ENCODE assay signal across 19 cellular contexts in genomic region chr1:196152086-196152485, GRCh38.
DNase-seq lines count a peak whose midpoint lies in the region; ATAC-seq and TF ChIP-seq lines count a peak whose summit lies in the region.
"Had no signal": no experiment of that assay in that cellular context is flagged by ENCODE, and none has a peak within 500 bp of the region (broad histone marks: within the 10 kb centered on the region; RNA-seq: fewer than 3 reads in every experiment).

No MANE protein-coding gene starts in this region.

- H2AFZ ChIP-seq in OCI-LY3 (ENCODE audit: low read depth, low read length) = peak overlapping the region; percentile 63

- H3K4me2 ChIP-seq in OCI-LY3 (ENCODE audit: low read length) = peak overlapping the region; percentile 47
- H3K4me2 ChIP-seq: smooth muscle cell had no signal

- peak; percentile 97 for ATAC-seq in left colon
- no peak for ATAC-seq in HG02973 (IDR thresholded peaks at IDR 0.05; ENCODE audit: unreplicated experiment)
- ATAC-seq in GM21576 (IDR thresholded peaks at IDR 0.05; ENCODE audit: unreplicated experiment) = no peak

- H4K20me1 ChIP-seq in OCI-LY3 (ENCODE audit: insufficient read depth, low read length) = no peaks in the 10 kb centered on the region

- H3K36me3 ChIP-seq in OCI-LY3 (replicated peaks; ENCODE audit: low read depth, low read length) (peaks cover 20% of the 10 kb centered on the region), WERI-Rb-1 (no peaks in the 10 kb centered on the region)
- H3K36me3 ChIP-seq: esophagus squamous epithelium had no signal

- no peak for TF ChIP-seq CTCF in OCI-LY3 (IDR thresholded peaks at IDR 0.05; ENCODE audit: low read depth, low read length)
- no peak for TF ChIP-seq CTCF in WERI-Rb-1 (IDR thresholded peaks at IDR 0.05; ENCODE audit: low read depth, low read length)

- peaks cover 64% of the 10 kb centered on the region for H3K4me1 ChIP-seq in OCI-LY3 (ENCODE audit: low read length)

- H3K36me3 Mint-ChIP-seq in activated CD4-positive, alpha-beta T cell treated with anti-CD3 and anti-CD28 coated beads, Interleukin-2, amount 10 ng/mL, durations not matched to agents 24 days and 14 days (ENCODE audit: low read depth) = no peaks in the 10 kb centered on the region
- H3K36me3 Mint-ChIP-seq: activated naive CD4-positive, alpha-beta T cell treated with anti-CD3 and anti-CD28 coated beads, Interleukin-2, amount 10 ng/mL, durations not matched to agents 7 days and 5 days; CD4-positive, CD25-positive, alpha-beta regulatory T cell; stimulated activated effector memory CD8-positive, alpha-beta T cell treated with anti-CD3 and anti-CD28 coated beads, Interleukin-12 subunit alpha, Interleukin-12 subunit beta, amount 100 ng/mL, for 72 hours had no signal

- H3K27me3 ChIP-seq in OCI-LY3 (ENCODE audit: low read depth, low read length) = no peaks in the 10 kb centered on the region
- no peaks in the 10 kb centered on the region for H3K27me3 ChIP-seq in WERI-Rb-1 (ENCODE audit: insufficient read depth, low read depth, severe bottlenecking)
- H3K27me3 ChIP-seq: esophagus squamous epithelium had no signal

- 0 out of 2 replicates have a peak overlapping the region, but pooled peaks have one; percentile 3 for H3K27ac ChIP-seq in OCI-LY3 (ENCODE audit: low read length)
- H3K27ac ChIP-seq in WERI-Rb-1 = no peak overlapping the region
- H3K27ac ChIP-seq: esophagus squamous epithelium had no signal

- H3K27me3 Mint-ChIP-seq in activated CD4-positive, alpha-beta T cell treated with anti-CD3 and anti-CD28 coated beads, Interleukin-2, amount 10 ng/mL, durations not matched to agents 24 days and 14 days = no peaks in the 10 kb centered on the region
- H3K27me3 Mint-ChIP-seq: activated naive CD4-positive, alpha-beta T cell treated with anti-CD3 and anti-CD28 coated beads, Interleukin-2, amount 10 ng/mL, durations not matched to agents 7 days and 5 days; CD4-positive, CD25-positive, alpha-beta regulatory T cell; dendritic cell treated with granulocyte-macrophage colony-stimulating factor and Interleukin-4, amounts not matched to agents 40 ng/mL and 50 ng/mL, for 4 days had no signal

- no peak overlapping the region for H3K4me3 Mint-ChIP-seq in activated CD4-positive, alpha-beta T cell treated with anti-CD3 and anti-CD28 coated beads, Interleukin-2, amount 10 ng/mL, durations not matched to agents 24 days and 14 days
- H3K4me3 Mint-ChIP-seq: activated naive CD4-positive, alpha-beta T cell treated with anti-CD3 and anti-CD28 coated beads, Interleukin-2, amount 10 ng/mL, durations not matched to agents 7 days and 5 days; CD4-positive, CD25-positive, alpha-beta regulatory T cell; dendritic cell treated with granulocyte-macrophage colony-stimulating factor and Interleukin-4, amounts not matched to agents 40 ng/mL and 50 ng/mL, for 4 days; stimulated activated effector memory CD8-positive, alpha-beta T cell treated with anti-CD3 and anti-CD28 coated beads, Interleukin-12 subunit alpha, Interleukin-12 subunit beta, amount 100 ng/mL, for 72 hours had no signal

- H3K9me3 ChIP-seq in OCI-LY3 (ENCODE audit: insufficient read depth, low read length) (no peaks in the 10 kb centered on the region), WERI-Rb-1 (ENCODE audit: severe bottlenecking) (no peaks in the 10 kb centered on the region)
- H3K9me3 ChIP-seq: esophagus squamous epithelium had no signal

- no peak for DNase-seq in activated CD4-positive, alpha-beta T cell treated with anti-CD3 and anti-CD28 coated beads, Interleukin-2, amount 10 ng/mL, durations not matched to agents 24 days and 14 days
- no peak for DNase-seq in activated CD4-positive, alpha-beta T cell treated with anti-CD3 and anti-CD28 coated beads for 48 hours
- peak; percentile 10 to 33 for DNase-seq in left colon
- no peak for DNase-seq in foreskin melanocyte
- no peak for DNase-seq in WERI-Rb-1
- DNase-seq: activated CD4-positive, alpha-beta T cell treated with anti-CD3 and anti-CD28 coated beads for 1 hour; activated naive CD4-positive, alpha-beta T cell treated with anti-CD3 and anti-CD28 coated beads, Interleukin-2, amount 10 ng/mL, durations not matched to agents 7 days and 5 days; CD4-positive, CD25-positive, alpha-beta regulatory T cell; esophagus squamous epithelium; NK-92 treated with Interleukin-12 subunit alpha and Interleukin-12 subunit beta, amount 100 ng/mL, for 24 hours; SIG-M5; T-helper 2 cell; trophoblast cell had no signal

- no peaks in the 10 kb centered on the region for H3K9me3 Mint-ChIP-seq in activated CD4-positive, alpha-beta T cell treated with anti-CD3 and anti-CD28 coated beads, Interleukin-2, amount 10 ng/mL, durations not matched to agents 24 days and 14 days
- H3K9me3 Mint-ChIP-seq: activated naive CD4-positive, alpha-beta T cell treated with anti-CD3 and anti-CD28 coated beads, Interleukin-2, amount 10 ng/mL, durations not matched to agents 7 days and 5 days; dendritic cell treated with granulocyte-macrophage colony-stimulating factor and Interleukin-4, amounts not matched to agents 40 ng/mL and 50 ng/mL, for 4 days; stimulated activated effector memory CD8-positive, alpha-beta T cell treated with anti-CD3 and anti-CD28 coated beads, Interleukin-12 subunit alpha, Interleukin-12 subunit beta, amount 100 ng/mL, for 72 hours had no signal

- no peak overlapping the region for H3K9ac ChIP-seq in OCI-LY3 (ENCODE audit: low read length)

- intact Hi-C loops in activated CD4-positive, alpha-beta T cell treated with anti-CD3 and anti-CD28 coated beads, Interleukin-2, amount 10 ng/mL, durations not matched to agents 24 days and 14 days (cut with micrococcal nuclease) = no loop called here
- intact Hi-C loops in left colon (cut with DNase I, micrococcal nuclease) = no loop called here

- peak overlapping the region; percentile 5; the same call in 1 of the 2 replicates for H3K4me3 ChIP-seq in OCI-LY3 (ENCODE audit: low read length)
- H3K4me3 ChIP-seq in WERI-Rb-1 (ENCODE audit: low read depth, low read length) = no peak overlapping the region
- H3K4me3 ChIP-seq: esophagus squamous epithelium, smooth muscle cell had no signal

- H3K79me2 ChIP-seq in OCI-LY3 (ENCODE audit: low read length) = no peaks in the 10 kb centered on the region

- peak overlapping the region; percentile 25 for H3K27ac Mint-ChIP-seq in activated CD4-positive, alpha-beta T cell treated with anti-CD3 and anti-CD28 coated beads, Interleukin-2, amount 10 ng/mL, durations not matched to agents 24 days and 14 days
- H3K27ac Mint-ChIP-seq: activated naive CD4-positive, alpha-beta T cell treated with anti-CD3 and anti-CD28 coated beads, Interleukin-2, amount 10 ng/mL, durations not matched to agents 7 days and 5 days; CD4-positive, CD25-positive, alpha-beta regulatory T cell; dendritic cell treated with granulocyte-macrophage colony-stimulating factor and Interleukin-4, amounts not matched to agents 40 ng/mL and 50 ng/mL, for 4 days; stimulated activated effector memory CD8-positive, alpha-beta T cell treated with anti-CD3 and anti-CD28 coated beads, Interleukin-12 subunit alpha, Interleukin-12 subunit beta, amount 100 ng/mL, for 72 hours had no signal

- H3K4me1 Mint-ChIP-seq in activated CD4-positive, alpha-beta T cell treated with anti-CD3 and anti-CD28 coated beads, Interleukin-2, amount 10 ng/mL, durations not matched to agents 24 days and 14 days = no peaks in the 10 kb centered on the region
- H3K4me1 Mint-ChIP-seq: activated naive CD4-positive, alpha-beta T cell treated with anti-CD3 and anti-CD28 coated beads, Interleukin-2, amount 10 ng/mL, durations not matched to agents 7 days and 5 days; CD4-positive, CD25-positive, alpha-beta regulatory T cell; stimulated activated effector memory CD8-positive, alpha-beta T cell treated with anti-CD3 and anti-CD28 coated beads, Interleukin-12 subunit alpha, Interleukin-12 subunit beta, amount 100 ng/mL, for 72 hours had no signal

Comparison
In these comparisons a context has a peak if more than half of its experiments do, and no peak if none do; other contexts are left out.
1. DNase-seq: peak in left colon (2 of 2); none in activated CD4-positive, alpha-beta T cell treated with anti-CD3 and anti-CD28 coated beads, Interleukin-2, amount 10 ng/mL, durations not matched to agents 24 days and 14 days (single experiment), activated CD4-positive, alpha-beta T cell treated with anti-CD3 and anti-CD28 coated beads for 48 hours (single experiment), foreskin melanocyte (single experiment) and WERI-Rb-1 (single experiment).